Comparison of ENCODE assay signal across 8 cellular contexts in the genomic region with DNA sequence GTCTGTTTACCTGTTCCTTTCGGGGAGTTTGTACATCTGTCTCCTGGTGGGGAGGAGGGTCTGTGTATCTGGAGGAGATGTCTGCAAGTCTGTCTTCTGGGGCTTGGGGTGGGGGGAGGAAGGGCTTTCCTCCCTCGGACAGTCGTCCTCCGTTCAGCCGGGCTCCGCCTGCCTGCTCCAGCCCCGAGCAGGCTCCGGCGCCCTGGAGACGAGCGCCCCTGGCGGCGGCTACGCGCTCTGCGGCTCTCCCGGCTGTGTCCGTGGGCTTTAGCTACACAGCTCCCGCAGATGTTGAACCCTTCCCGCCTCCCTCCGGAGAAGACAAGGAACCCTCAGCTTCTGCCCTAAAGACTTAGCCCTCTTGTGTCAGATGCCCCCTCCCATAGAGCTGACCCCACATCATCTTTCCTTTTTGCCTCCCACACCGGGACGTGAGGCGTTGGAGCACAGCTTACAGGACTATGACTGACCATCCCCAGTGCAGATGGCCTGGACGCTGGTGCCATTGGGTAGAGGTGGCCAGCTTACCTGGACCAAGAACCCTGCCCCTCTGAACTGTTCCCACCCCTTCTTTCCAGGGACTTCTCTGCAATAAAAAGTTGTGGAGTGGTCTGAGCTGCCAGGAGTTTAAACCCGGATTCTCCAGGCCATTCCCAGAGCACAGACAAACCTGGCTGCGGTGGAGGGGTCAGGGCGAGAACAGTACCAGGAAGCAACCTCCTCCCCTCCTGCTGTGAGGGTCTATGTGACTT. TPM values are rescaled to one million over a fixed set of nuclear protein-coding genes. Genes with fewer than 3 reads are reported as not detected.
DNase-seq lines count a peak whose midpoint lies in the region; ATAC-seq and TF ChIP-seq lines count a peak whose summit lies in the region.

No MANE protein-coding gene starts in this region.

- ATAC-seq in GM19043 (IDR thresholded peaks at IDR 0.05; ENCODE audit: low read depth, unreplicated experiment) (peak; percentile 59), SK-N-SH treated with all-trans-retinoic acid at 6 μM for 48 hours (peak; percentile 91), heart left ventricle (peak; percentile 79 to 96 (median 92))
- peak; percentile 97 to 98 for ATAC-seq in activated naive CD4-positive, alpha-beta T cell treated with anti-CD3 and anti-CD28 coated beads, Interleukin-2, amount 50 U/mL, for 72 hours

- no peak overlapping the region for H3K4me3 ChIP-seq in heart left ventricle

- H3K9me3 Mint-ChIP-seq in activated naive CD4-positive, alpha-beta T cell treated with anti-CD3 and anti-CD28 coated beads, Interleukin-2, amount 50 U/mL, for 72 hours = no peaks in the 10 kb centered on the region

- H3K4me1 ChIP-seq in heart left ventricle = peaks cover 0 to 29% (median 11%) of the 10 kb centered on the region in 12 donors

- 23 to 26% (median 24%) methylated on average over 24 to 28 of the region's 28 CpGs for WGBS in heart left ventricle, 4 donors

- no peak overlapping the region for H3K27ac Mint-ChIP-seq in activated naive CD4-positive, alpha-beta T cell treated with anti-CD3 and anti-CD28 coated beads, Interleukin-2, amount 50 U/mL, for 72 hours

- DNase-seq in AML-193 (lab: John Stamatoyannopoulos, UW) = peak; percentile 43 to 49
- peak; percentile 28 to 36 for DNase-seq in Kasumi-1 (lab: John Stamatoyannopoulos, UW)
- DNase-seq in activated naive CD4-positive, alpha-beta T cell treated with anti-CD3 and anti-CD28 coated beads, Interleukin-2, amount 50 U/mL, for 72 hours (ENCODE audit: low spot score in 2 of 2) = peak; percentile 72 to 88
- DNase-seq in heart left ventricle = peak; percentile 61 to 90 (median 70)
- peak; percentile 46 to 97 (median 84) for DNase-seq in posterior cingulate gyrus
- DNase-seq in ureter (ENCODE audit: low spot score) = peak; percentile 84

- TF ChIP-seq CTCF in heart left ventricle (IDR thresholded peaks at IDR 0.05) = peak; percentile 94 to 99 (median 98)

- peak overlapping the region in 1 of 12 donors; percentile 79 for H3K27ac ChIP-seq in heart left ventricle

- intact Hi-C loops in heart left ventricle (cut with DNase I) = loop anchor here in 6 of 10 donors (2.0 to 10.0 kb wide), 6 partner anchors 54 to 122 kb away; no protein-coding TSS in a partner anchor
- intact Hi-C loops in posterior cingulate gyrus (cut with DNase I) = no loop called here

- TF ChIP-seq POLR2A in heart left ventricle (IDR thresholded peaks at IDR 0.05) = no peak

- H3K36me3 Mint-ChIP-seq in activated naive CD4-positive, alpha-beta T cell treated with anti-CD3 and anti-CD28 coated beads, Interleukin-2, amount 50 U/mL, for 72 hours = no peaks in the 10 kb centered on the region

- no peaks in the 10 kb centered on the region for H3K36me3 ChIP-seq in heart left ventricle

- H3K27me3 ChIP-seq in heart left ventricle = peaks cover 0 to 30% (median 3%) of the 10 kb centered on the region in 9 donors

- no peaks in the 10 kb centered on the region for H3K9me3 ChIP-seq in heart left ventricle

TF ChIP-seq in SK-N-SH treated with all-trans-retinoic acid at 6 μM for 48 hours, 23 proteins besides CTCF, POLR2A, EP300 and RAD21 (continues in another document):
- TF ChIP-seq OSR1 (CRISPR knock-in tag; IDR thresholded peaks at IDR 0.05) (no peak), ZC3H10 (CRISPR knock-in tag; IDR thresholded peaks at IDR 0.05) (no peak), PPARA (CRISPR knock-in tag; IDR thresholded peaks at IDR 0.05; ENCODE audit: borderline replicate concordance) (no peak), TCF4 (CRISPR knock-in tag; IDR thresholded peaks at IDR 0.05; ENCODE audit: borderline replicate concordance) (no peak), ISL1 (CRISPR knock-in tag; IDR thresholded peaks at IDR 0.05) (no peak), ZFP3 (CRISPR knock-in tag; IDR thresholded peaks at IDR 0.05) (no peak), ARNTL (CRISPR knock-in tag; IDR thresholded peaks at IDR 0.05; ENCODE audit: borderline replicate concordance, low read depth) (no peak), RARB (CRISPR knock-in tag; IDR thresholded peaks at IDR 0.05) (no peak), ZNF8 (CRISPR knock-in tag; IDR thresholded peaks at IDR 0.05) (no peak)
- TF ChIP-seq, protein P1, sequence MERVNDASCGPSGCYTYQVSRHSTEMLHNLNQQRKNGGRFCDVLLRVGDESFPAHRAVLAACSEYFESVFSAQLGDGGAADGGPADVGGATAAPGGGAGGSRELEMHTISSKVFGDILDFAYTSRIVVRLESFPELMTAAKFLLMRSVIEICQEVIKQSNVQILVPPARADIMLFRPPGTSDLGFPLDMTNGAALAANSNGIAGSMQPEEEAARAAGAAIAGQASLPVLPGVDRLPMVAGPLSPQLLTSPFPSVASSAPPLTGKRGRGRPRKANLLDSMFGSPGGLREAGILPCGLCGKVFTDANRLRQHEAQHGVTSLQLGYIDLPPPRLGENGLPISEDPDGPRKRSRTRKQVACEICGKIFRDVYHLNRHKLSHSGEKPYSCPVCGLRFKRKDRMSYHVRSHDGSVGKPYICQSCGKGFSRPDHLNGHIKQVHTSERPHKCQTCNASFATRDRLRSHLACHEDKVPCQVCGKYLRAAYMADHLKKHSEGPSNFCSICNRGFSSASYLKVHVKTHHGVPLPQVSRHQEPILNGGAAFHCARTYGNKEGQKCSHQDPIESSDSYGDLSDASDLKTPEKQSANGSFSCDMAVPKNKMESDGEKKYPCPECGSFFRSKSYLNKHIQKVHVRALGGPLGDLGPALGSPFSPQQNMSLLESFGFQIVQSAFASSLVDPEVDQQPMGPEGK (CRISPR knock-in tag; IDR thresholded peaks at IDR 0.05; ENCODE audit: borderline replicate concordance) = no peak
- TF ChIP-seq, protein P2, sequence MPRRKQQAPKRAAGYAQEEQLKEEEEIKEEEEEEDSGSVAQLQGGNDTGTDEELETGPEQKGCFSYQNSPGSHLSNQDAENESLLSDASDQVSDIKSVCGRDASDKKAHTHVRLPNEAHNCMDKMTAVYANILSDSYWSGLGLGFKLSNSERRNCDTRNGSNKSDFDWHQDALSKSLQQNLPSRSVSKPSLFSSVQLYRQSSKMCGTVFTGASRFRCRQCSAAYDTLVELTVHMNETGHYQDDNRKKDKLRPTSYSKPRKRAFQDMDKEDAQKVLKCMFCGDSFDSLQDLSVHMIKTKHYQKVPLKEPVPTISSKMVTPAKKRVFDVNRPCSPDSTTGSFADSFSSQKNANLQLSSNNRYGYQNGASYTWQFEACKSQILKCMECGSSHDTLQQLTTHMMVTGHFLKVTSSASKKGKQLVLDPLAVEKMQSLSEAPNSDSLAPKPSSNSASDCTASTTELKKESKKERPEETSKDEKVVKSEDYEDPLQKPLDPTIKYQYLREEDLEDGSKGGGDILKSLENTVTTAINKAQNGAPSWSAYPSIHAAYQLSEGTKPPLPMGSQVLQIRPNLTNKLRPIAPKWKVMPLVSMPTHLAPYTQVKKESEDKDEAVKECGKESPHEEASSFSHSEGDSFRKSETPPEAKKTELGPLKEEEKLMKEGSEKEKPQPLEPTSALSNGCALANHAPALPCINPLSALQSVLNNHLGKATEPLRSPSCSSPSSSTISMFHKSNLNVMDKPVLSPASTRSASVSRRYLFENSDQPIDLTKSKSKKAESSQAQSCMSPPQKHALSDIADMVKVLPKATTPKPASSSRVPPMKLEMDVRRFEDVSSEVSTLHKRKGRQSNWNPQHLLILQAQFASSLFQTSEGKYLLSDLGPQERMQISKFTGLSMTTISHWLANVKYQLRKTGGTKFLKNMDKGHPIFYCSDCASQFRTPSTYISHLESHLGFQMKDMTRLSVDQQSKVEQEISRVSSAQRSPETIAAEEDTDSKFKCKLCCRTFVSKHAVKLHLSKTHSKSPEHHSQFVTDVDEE (CRISPR knock-in tag; IDR thresholded peaks at IDR 0.05) = no peak
- TF ChIP-seq, protein P3, sequence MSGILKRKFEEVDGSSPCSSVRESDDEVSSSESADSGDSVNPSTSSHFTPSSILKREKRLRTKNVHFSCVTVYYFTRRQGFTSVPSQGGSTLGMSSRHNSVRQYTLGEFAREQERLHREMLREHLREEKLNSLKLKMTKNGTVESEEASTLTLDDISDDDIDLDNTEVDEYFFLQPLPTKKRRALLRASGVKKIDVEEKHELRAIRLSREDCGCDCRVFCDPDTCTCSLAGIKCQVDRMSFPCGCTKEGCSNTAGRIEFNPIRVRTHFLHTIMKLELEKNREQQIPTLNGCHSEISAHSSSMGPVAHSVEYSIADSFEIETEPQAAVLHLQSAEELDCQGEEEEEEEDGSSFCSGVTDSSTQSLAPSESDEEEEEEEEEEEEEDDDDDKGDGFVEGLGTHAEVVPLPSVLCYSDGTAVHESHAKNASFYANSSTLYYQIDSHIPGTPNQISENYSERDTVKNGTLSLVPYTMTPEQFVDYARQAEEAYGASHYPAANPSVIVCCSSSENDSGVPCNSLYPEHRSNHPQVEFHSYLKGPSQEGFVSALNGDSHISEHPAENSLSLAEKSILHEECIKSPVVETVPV (CRISPR knock-in tag; IDR thresholded peaks at IDR 0.05) = no peak
- TF ChIP-seq, protein P4, sequence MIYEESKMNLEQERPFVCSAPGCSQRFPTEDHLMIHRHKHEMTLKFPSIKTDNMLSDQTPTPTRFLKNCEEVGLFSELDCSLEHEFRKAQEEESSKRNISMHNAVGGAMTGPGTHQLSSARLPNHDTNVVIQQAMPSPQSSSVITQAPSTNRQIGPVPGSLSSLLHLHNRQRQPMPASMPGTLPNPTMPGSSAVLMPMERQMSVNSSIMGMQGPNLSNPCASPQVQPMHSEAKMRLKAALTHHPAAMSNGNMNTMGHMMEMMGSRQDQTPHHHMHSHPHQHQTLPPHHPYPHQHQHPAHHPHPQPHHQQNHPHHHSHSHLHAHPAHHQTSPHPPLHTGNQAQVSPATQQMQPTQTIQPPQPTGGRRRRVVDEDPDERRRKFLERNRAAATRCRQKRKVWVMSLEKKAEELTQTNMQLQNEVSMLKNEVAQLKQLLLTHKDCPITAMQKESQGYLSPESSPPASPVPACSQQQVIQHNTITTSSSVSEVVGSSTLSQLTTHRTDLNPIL (CRISPR knock-in tag; IDR thresholded peaks at IDR 0.05; ENCODE audit: low read depth) = no peak

RNA-seq across cellular contexts. Expression of a gene that starts 4.7 kb away (rescaled TPM):
- under 1 TPM in 1 of 2 donors, not detected in 1; 0.37 TPM for total RNA-seq in activated naive CD4-positive, alpha-beta T cell treated with anti-CD3 and anti-CD28 coated beads, Interleukin-2, amount 50 U/mL, for 72 hours
- total RNA-seq in heart left ventricle (not detected), ureter (0.62 TPM)
- not detected for polyA plus RNA-seq in heart left ventricle

RNA-seq across cellular contexts. Expression of a gene that starts 12.2 kb away (rescaled TPM):
- not detected for total RNA-seq in activated naive CD4-positive, alpha-beta T cell treated with anti-CD3 and anti-CD28 coated beads, Interleukin-2, amount 50 U/mL, for 72 hours
- not detected for total RNA-seq in heart left ventricle
- not detected for polyA plus RNA-seq in heart left ventricle
- total RNA-seq in ureter = not detected

RNA-seq across cellular contexts. Expression of a gene that starts 42.1 kb away (rescaled TPM):
- not detected for total RNA-seq in activated naive CD4-positive, alpha-beta T cell treated with anti-CD3 and anti-CD28 coated beads, Interleukin-2, amount 50 U/mL, for 72 hours
- total RNA-seq in heart left ventricle (not detected), ureter (not detected)
- polyA plus RNA-seq in heart left ventricle = not detected

RNA-seq across cellular contexts. Expression of a gene that starts 46.1 kb away (rescaled TPM):
- total RNA-seq in activated naive CD4-positive, alpha-beta T cell treated with anti-CD3 and anti-CD28 coated beads, Interleukin-2, amount 50 U/mL, for 72 hours = 1 to 10 TPM in 1 of 2 donors, under 1 TPM in 1; 0.36 to 8.0 TPM
- total RNA-seq in heart left ventricle (10 to 100 TPM in 1 of 9 donors, 1 to 10 TPM in 4, under 1 TPM in 2, not detected in 2; 0.20 to 56.7 (median 3.6) TPM), ureter (2,511 TPM)
- polyA plus RNA-seq in heart left ventricle = under 1 TPM in 1 of 2 donors, not detected in 1; 0.76 TPM

Comparison
In these comparisons a context has a peak if more than half of its experiments do, and no peak if none do; other contexts are left out.
1. DNase-seq: peak in every context shown above with its lines; median percentile 84 in ureter; 84 in posterior cingulate gyrus; 80 in activated naive CD4-positive, alpha-beta T cell treated with anti-CD3 and anti-CD28 coated beads, Interleukin-2, amount 50 U/mL, for 72 hours; 70 in heart left ventricle; 46 in AML-193; 32 in Kasumi-1.